Comparison of ENCODE assay signal across 8 cellular contexts in the genomic region with DNA sequence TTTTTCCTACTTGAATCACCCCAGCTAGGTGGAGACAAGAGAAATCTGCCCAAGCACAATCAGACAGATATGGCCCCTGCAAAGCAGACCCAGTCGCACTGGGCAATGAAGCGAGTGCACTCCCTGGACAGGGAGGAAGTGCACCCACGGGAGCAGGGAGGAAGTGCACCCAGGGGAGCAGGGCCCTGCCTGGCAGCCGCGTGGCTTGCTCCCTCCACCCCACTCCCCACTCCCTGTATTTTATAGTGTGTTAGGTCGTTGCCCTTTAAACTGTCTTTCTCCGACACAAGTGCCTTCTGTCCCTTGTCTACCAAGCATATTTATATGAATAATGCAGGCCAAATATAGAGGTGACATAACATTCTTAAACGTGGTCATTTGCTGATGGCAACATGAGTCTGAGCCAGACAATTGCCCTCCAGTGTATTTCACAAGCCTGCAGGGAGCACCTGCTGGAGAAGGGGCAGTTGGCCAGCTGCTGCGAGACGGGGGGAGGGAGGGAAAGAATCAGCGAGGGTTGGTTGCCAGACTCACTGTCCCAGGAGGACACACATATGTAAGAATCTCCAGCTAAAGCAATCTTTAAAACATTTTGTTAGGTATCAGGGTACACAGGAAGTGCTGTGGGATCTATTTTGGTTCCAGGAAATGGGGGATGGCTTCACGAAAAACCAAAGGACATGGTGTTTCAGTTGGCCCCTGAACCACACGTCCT.
DNase-seq lines count a peak whose midpoint lies in the region; ATAC-seq and TF ChIP-seq lines count a peak whose summit lies in the region.
"Not testable (repeated sequence)": the region's sequence is repeated elsewhere in the genome, so short reads cannot be mapped to it uniquely, and the experiment has no call there.

No MANE protein-coding gene starts in this region.

- not testable (repeated sequence) for H3K27me3 Mint-ChIP-seq in CD8-positive, alpha-beta T cell (ENCODE audit: low read depth); activated CD4-positive, alpha-beta T cell treated with anti-CD3 and anti-CD28 coated beads for 36 hours; activated T-helper 17 cell treated with anti-CD3 and anti-CD28 coated beads, Interleukin-2, amount 50 U/mL, for 72 hours; glutamatergic neuron (ENCODE audit: unreplicated experiment)

- H3K4me1 Mint-ChIP-seq in CD8-positive, alpha-beta T cell (ENCODE audit: low read depth): peaks cover 14% of the 10 kb centered on the region
- not testable (repeated sequence) for H3K4me1 Mint-ChIP-seq in activated CD4-positive, alpha-beta T cell treated with anti-CD3 and anti-CD28 coated beads for 36 hours; activated T-helper 17 cell treated with anti-CD3 and anti-CD28 coated beads, Interleukin-2, amount 50 U/mL, for 72 hours; glutamatergic neuron (ENCODE audit: low read depth, unreplicated experiment); stimulated activated effector memory CD8-positive, alpha-beta T cell treated with anti-CD3 and anti-CD28 coated beads, Interleukin-12 subunit alpha, Interleukin-12 subunit beta, amount 100 ng/mL, for 72 hours

- not testable (repeated sequence) for H3K27me3 ChIP-seq in CD8-positive, alpha-beta T cell (ENCODE audit: insufficient read depth, low read length)

- TF ChIP-seq CTCF in CD8-positive, alpha-beta T cell (IDR thresholded peaks at IDR 0.05); glutamatergic neuron (IDR thresholded peaks at IDR 0.05; ENCODE audit: partially characterized antibody, unreplicated experiment): not testable (repeated sequence)

- H3K27ac Mint-ChIP-seq in CD8-positive, alpha-beta T cell; activated CD4-positive, alpha-beta T cell treated with anti-CD3 and anti-CD28 coated beads for 36 hours; activated T-helper 17 cell treated with anti-CD3 and anti-CD28 coated beads, Interleukin-2, amount 50 U/mL, for 72 hours; glutamatergic neuron (ENCODE audit: unreplicated experiment): not testable (repeated sequence)
- H3K27ac Mint-ChIP-seq in stimulated activated effector memory CD8-positive, alpha-beta T cell treated with anti-CD3 and anti-CD28 coated beads, Interleukin-12 subunit alpha, Interleukin-12 subunit beta, amount 100 ng/mL, for 72 hours: peak overlapping the region; percentile 77

- H3K9me3 Mint-ChIP-seq in CD8-positive, alpha-beta T cell; activated CD4-positive, alpha-beta T cell treated with anti-CD3 and anti-CD28 coated beads for 36 hours (ENCODE audit: low read depth); activated T-helper 17 cell treated with anti-CD3 and anti-CD28 coated beads, Interleukin-2, amount 50 U/mL, for 72 hours; glutamatergic neuron (ENCODE audit: unreplicated experiment); stimulated activated effector memory CD8-positive, alpha-beta T cell treated with anti-CD3 and anti-CD28 coated beads, Interleukin-12 subunit alpha, Interleukin-12 subunit beta, amount 100 ng/mL, for 72 hours: not testable (repeated sequence)

- intact Hi-C loops in CD8-positive, alpha-beta T cell (cut with DNase I, micrococcal nuclease); activated CD4-positive, alpha-beta T cell treated with anti-CD3 and anti-CD28 coated beads for 36 hours (cut with DNase I, micrococcal nuclease): not testable (repeated sequence)

- peak overlapping the region; percentile 56 for H3K4me3 Mint-ChIP-seq in CD8-positive, alpha-beta T cell
- not testable (repeated sequence) for H3K4me3 Mint-ChIP-seq in activated CD4-positive, alpha-beta T cell treated with anti-CD3 and anti-CD28 coated beads for 36 hours; glutamatergic neuron (ENCODE audit: unreplicated experiment)
- H3K4me3 Mint-ChIP-seq in activated T-helper 17 cell treated with anti-CD3 and anti-CD28 coated beads, Interleukin-2, amount 50 U/mL, for 72 hours: peak overlapping the region; percentile 61
- H3K4me3 Mint-ChIP-seq in stimulated activated effector memory CD8-positive, alpha-beta T cell treated with anti-CD3 and anti-CD28 coated beads, Interleukin-12 subunit alpha, Interleukin-12 subunit beta, amount 100 ng/mL, for 72 hours: peak overlapping the region; percentile 38

- H3K27ac ChIP-seq in CD8-positive, alpha-beta T cell (ENCODE audit: low read depth, low read length): not testable (repeated sequence)

- not testable (repeated sequence) for H3K36me3 ChIP-seq in CD8-positive, alpha-beta T cell (ENCODE audit: insufficient read depth, low read length)

- CTCF ChIA-PET in CD8-positive, alpha-beta T cell (lab: Charles Lee); activated CD4-positive, alpha-beta T cell treated with anti-CD3 and anti-CD28 coated beads for 36 hours (lab: Charles Lee): not testable (repeated sequence)

- H3K4me1 ChIP-seq in CD8-positive, alpha-beta T cell (ENCODE audit: insufficient read depth, low read length): not testable (repeated sequence)

- not testable (repeated sequence) for DNase-seq in CD8-positive, alpha-beta T cell; activated CD4-positive, alpha-beta T cell treated with anti-CD3 and anti-CD28 coated beads for 36 hours; stimulated activated effector memory CD8-positive, alpha-beta T cell treated with anti-CD3 and anti-CD28 coated beads, Interleukin-12 subunit alpha, Interleukin-12 subunit beta, amount 100 ng/mL, for 72 hours (ENCODE audit: low spot score in 2 of 2)
- DNase-seq in Jurkat, Clone E6-1 (ENCODE audit: low read depth, low spot score): peak; percentile 69
- DNase-seq in NCI-H69 (lab: John Stamatoyannopoulos, UW) (peak; percentile 69), glutamatergic neuron (peak; percentile 26), myocyte (ENCODE audit: low read depth) (peak; percentile 72)

- POLR2A ChIA-PET in CD8-positive, alpha-beta T cell (lab: Charles Lee); activated CD4-positive, alpha-beta T cell treated with anti-CD3 and anti-CD28 coated beads for 36 hours (lab: Charles Lee): not testable (repeated sequence)

- H3K9me3 ChIP-seq in CD8-positive, alpha-beta T cell (ENCODE audit: low read length): not testable (repeated sequence)

- H3K4me3 ChIP-seq in CD8-positive, alpha-beta T cell (ENCODE audit: low read depth, low read length): peak overlapping the region; percentile 15
- H3K4me3 ChIP-seq in Jurkat, Clone E6-1 (ENCODE audit: low read length): not testable (repeated sequence)

- not testable (repeated sequence) for H3K36me3 Mint-ChIP-seq in CD8-positive, alpha-beta T cell; activated CD4-positive, alpha-beta T cell treated with anti-CD3 and anti-CD28 coated beads for 36 hours (ENCODE audit: low read depth); activated T-helper 17 cell treated with anti-CD3 and anti-CD28 coated beads, Interleukin-2, amount 50 U/mL, for 72 hours (ENCODE audit: low read depth); glutamatergic neuron (ENCODE audit: unreplicated experiment); stimulated activated effector memory CD8-positive, alpha-beta T cell treated with anti-CD3 and anti-CD28 coated beads, Interleukin-12 subunit alpha, Interleukin-12 subunit beta, amount 100 ng/mL, for 72 hours

- ATAC-seq in CD8-positive, alpha-beta T cell: not testable (repeated sequence)
- peak; percentile 51 for ATAC-seq in activated CD4-positive, alpha-beta T cell treated with anti-CD3 and anti-CD28 coated beads for 36 hours
- peak; percentile 44 for ATAC-seq in activated T-helper 17 cell treated with anti-CD3 and anti-CD28 coated beads, Interleukin-2, amount 50 U/mL, for 72 hours (replicated peaks)
- ATAC-seq in stimulated activated effector memory CD8-positive, alpha-beta T cell treated with anti-CD3 and anti-CD28 coated beads, Interleukin-12 subunit alpha, Interleukin-12 subunit beta, amount 100 ng/mL, for 72 hours: peak; percentile 72
